In the genomic region with DNA sequence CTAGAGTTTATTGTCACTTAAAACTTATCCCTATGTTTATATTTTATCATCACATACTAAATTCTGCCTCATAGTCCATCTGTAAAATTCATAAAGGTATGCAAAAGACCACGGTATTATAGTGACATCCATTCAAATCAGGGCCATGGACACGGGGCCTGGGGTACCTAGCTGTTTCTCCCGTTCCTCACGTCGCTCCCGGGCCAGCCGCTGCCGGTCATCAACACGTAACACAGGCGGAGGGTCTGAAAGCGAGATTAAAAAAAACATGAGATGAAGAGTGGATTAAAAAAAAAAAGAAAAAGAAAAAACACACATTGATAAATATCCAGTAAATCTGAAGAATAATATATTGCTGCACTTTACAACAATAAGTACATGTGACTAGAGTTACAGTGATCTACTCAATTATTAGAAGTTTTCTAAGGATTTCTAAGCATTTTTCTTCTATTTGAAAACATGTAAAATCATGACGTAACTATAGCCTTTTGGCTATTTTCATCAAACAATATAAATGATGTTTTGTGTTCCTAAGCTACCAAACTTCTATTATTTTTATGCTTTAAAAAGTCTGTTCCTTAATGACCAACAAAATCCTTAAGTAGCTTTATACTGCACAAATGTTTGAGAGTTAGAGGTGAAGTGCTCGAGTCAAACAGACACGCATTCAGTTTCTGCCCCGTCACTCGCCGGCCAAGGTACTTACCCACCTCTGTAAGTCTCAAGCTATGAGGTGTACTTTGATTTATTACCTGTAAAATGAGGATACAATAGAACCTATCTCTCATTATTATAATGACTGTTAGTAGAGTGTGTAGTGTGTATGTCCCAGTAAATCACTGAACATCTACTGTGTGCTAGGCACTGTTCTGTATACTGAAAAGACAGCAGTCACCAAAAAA, we compare ENCODE assay signal across 26 cellular contexts.
DNase-seq lines count a peak whose midpoint lies in the region; ATAC-seq, FAIRE-seq and TF ChIP-seq lines count a peak whose summit lies in the region.
"Had no signal": no experiment of that assay in that cellular context is flagged by ENCODE, and none has a peak within 500 bp of the region (broad histone marks: within the 10 kb centered on the region; RNA-seq: fewer than 3 reads in every experiment).

No MANE protein-coding gene starts in this region.

- no peak for FAIRE-seq in A549 (lab: Jason Lieb, UNC)
- FAIRE-seq: A204.1, D721Med, GM12892, GM19239, H54, HTR-8/SVneo had no signal

- CTCF ChIA-PET in A549 (lab: Yijun Ruan, JAX), result no interaction called here

- no peak overlapping the region for H2AFZ ChIP-seq in MM.1S (ENCODE audit: low read length)

- H3K36me3 ChIP-seq in MM.1S (replicated peaks; ENCODE audit: insufficient read depth, low read length) (no peaks in the 10 kb centered on the region), Peyer's patch (no peaks in the 10 kb centered on the region), mucosa of descending colon (ENCODE audit: low read depth) (no peaks in the 10 kb centered on the region), gastrocnemius medialis (no peaks in the 10 kb centered on the region)
- H3K36me3 ChIP-seq: BLaER1 treated with 17β-estradiol and CSF1 and Interleukin-3, amounts not matched to agents 10 nM and 100 nM had no signal

- TF ChIP-seq EP300 in A549 (IDR thresholded peaks at IDR 0.05), result no peak

- no peaks in the 10 kb centered on the region for H3K9me2 ChIP-seq in MM.1S (replicated peaks; ENCODE audit: insufficient read depth, low read length)

- no peak overlapping the region for H3K9ac ChIP-seq in MM.1S (ENCODE audit: low read length)
- H3K9ac ChIP-seq: BLaER1 treated with 17β-estradiol and CSF1 and Interleukin-3, amounts not matched to agents 10 nM and 100 nM had no signal

- no peak overlapping the region for H3K4me3 ChIP-seq in A549
- no peak overlapping the region for H3K4me3 ChIP-seq in MM.1S (ENCODE audit: low read length)
- no peak overlapping the region for H3K4me3 ChIP-seq in Peyer's patch
- no peak overlapping the region for H3K4me3 ChIP-seq in mucosa of descending colon
- H3K4me3 ChIP-seq in gastrocnemius medialis, result no peak overlapping the region
- H3K4me3 ChIP-seq: BLaER1 treated with 17β-estradiol and CSF1 and Interleukin-3, amounts not matched to agents 10 nM and 100 nM had no signal

- intact Hi-C loops in mucosa of descending colon (cut with DNase I, micrococcal nuclease), result no loop called here
- intact Hi-C loops in gastrocnemius medialis (cut with DNase I; ENCODE audit: low total_unique reads), result no loop called here

- ATAC-seq in A549 (no peak), mucosa of descending colon (peak; percentile 80), HG03196 (IDR thresholded peaks at IDR 0.05; ENCODE audit: unreplicated experiment) (no peak), gastrocnemius medialis (no peak)
- ATAC-seq: Right ventricle myocardium inferior, T-cell had no signal

- POLR2A ChIA-PET in A549 (lab: Yijun Ruan, JAX), result no interaction called here

- H3K27me3 ChIP-seq in MM.1S (replicated peaks; ENCODE audit: insufficient read depth, low read length) (no peaks in the 10 kb centered on the region), Peyer's patch (no peaks in the 10 kb centered on the region), gastrocnemius medialis (no peaks in the 10 kb centered on the region)
- H3K27me3 ChIP-seq: BLaER1 treated with 17β-estradiol and CSF1 and Interleukin-3, amounts not matched to agents 10 nM and 100 nM had no signal

- H3K4me1 ChIP-seq in A549 (peaks cover 69% of the 10 kb centered on the region), MM.1S (ENCODE audit: low read length) (peaks cover 30% of the 10 kb centered on the region), Peyer's patch (no peaks in the 10 kb centered on the region), mucosa of descending colon (ENCODE audit: low read depth) (peaks cover 21% of the 10 kb centered on the region), gastrocnemius medialis (no peaks in the 10 kb centered on the region)

- H3F3A ChIP-seq in MM.1S (ENCODE audit: insufficient read depth, low read length), result peaks cover 8% of the 10 kb centered on the region

- in situ Hi-C loops in gastrocnemius medialis (cut with MboI; ENCODE audit: low sequenced_read_pairs in 4 of 4), result no loop called here

- no peak for DNase-seq in A549 (ENCODE audit: low read depth in 1 of 2, low spot score in 1 of 2)
- DNase-seq in MM.1S, result no peak
- peak in 2 of 3 donors; percentile 55 to 66 for DNase-seq in Peyer's patch
- peak; percentile 44 to 61 (median 60) for DNase-seq in mucosa of descending colon
- DNase-seq in H4 (ENCODE audit: low spot score), result no peak
- no peak for DNase-seq in DMS114 treated with DMSO at 0.1 percent for 48 hours (lab: John Stamatoyannopoulos, UW; ENCODE audit: unreplicated experiment)
- DNase-seq in gastrocnemius medialis, result no peak
- DNase-seq: AML-193; CD4-positive, alpha-beta T cell; DMS79; EL; GDM1; KBM-7; NCI-H2029; NCI-H2227 treated with DMSO at 0.1 percent for 48 hours; NCI-H774; T-cell had no signal

- TF ChIP-seq POLR2A in A549 (IDR thresholded peaks at IDR 0.05; ENCODE audit: low read length), result no peak
- no peak for TF ChIP-seq POLR2A in Peyer's patch (IDR thresholded peaks at IDR 0.05)
- TF ChIP-seq POLR2A in gastrocnemius medialis (IDR thresholded peaks at IDR 0.05), result no peak

- H3K4me2 ChIP-seq in A549 (peak overlapping the region; percentile 56; the same call in 2 of the 3 replicates), MM.1S (ENCODE audit: low read depth, low read length) (no peak overlapping the region)
- H3K4me2 ChIP-seq: BLaER1 treated with 17β-estradiol and CSF1 and Interleukin-3, amounts not matched to agents 10 nM and 100 nM had no signal

- whole genome bisulfite sequencing in A549 (ENCODE audit: missing lambda C conversion rate), result 94% methylated on average over 17 of the region's 17 CpGs

- H4K20me1 ChIP-seq in MM.1S (ENCODE audit: insufficient read depth, low read length), result no peaks in the 10 kb centered on the region
- H4K20me1 ChIP-seq: BLaER1 treated with 17β-estradiol and CSF1 and Interleukin-3, amounts not matched to agents 10 nM and 100 nM had no signal

- peak overlapping the region; percentile 97 for H3K27ac ChIP-seq in A549
- peak overlapping the region; percentile 62; the same call in 1 of the 2 replicates for H3K27ac ChIP-seq in MM.1S (ENCODE audit: low read length)
- H3K27ac ChIP-seq in Peyer's patch, result no peak overlapping the region
- H3K27ac ChIP-seq in gastrocnemius medialis, result no peak overlapping the region
- H3K27ac ChIP-seq: BLaER1 treated with 17β-estradiol and CSF1 and Interleukin-3, amounts not matched to agents 10 nM and 100 nM had no signal

- no peak for TF ChIP-seq CTCF in A549 (IDR thresholded peaks at IDR 0.05)
- TF ChIP-seq CTCF in MM.1S (IDR thresholded peaks at IDR 0.05; ENCODE audit: low read length), result no peak
- TF ChIP-seq CTCF in Peyer's patch (IDR thresholded peaks at IDR 0.05), result no peak
- no peak for TF ChIP-seq CTCF in mucosa of descending colon (IDR thresholded peaks at IDR 0.05)
- TF ChIP-seq CTCF in gastrocnemius medialis (IDR thresholded peaks at IDR 0.05 in 4 of 5, conservative IDR thresholded peaks at IDR 0.05 in 1 of 5), result no peak

- TF ChIP-seq RAD21 in A549 (conservative IDR thresholded peaks at IDR 0.05 in 1 of 2, IDR thresholded peaks at IDR 0.05 in 1 of 2), result no peak

- H3K9me3 ChIP-seq in A549 (no peaks in the 10 kb centered on the region), MM.1S (replicated peaks; ENCODE audit: insufficient read depth, low read length) (no peaks in the 10 kb centered on the region), Peyer's patch (no peaks in the 10 kb centered on the region), mucosa of descending colon (no peaks in the 10 kb centered on the region), gastrocnemius medialis (no peaks in the 10 kb centered on the region)
- H3K9me3 ChIP-seq: BLaER1 treated with 17β-estradiol and CSF1 and Interleukin-3, amounts not matched to agents 10 nM and 100 nM had no signal

- H3K79me2 ChIP-seq in MM.1S (ENCODE audit: low read length), result no peaks in the 10 kb centered on the region

TF ChIP-seq in A549, 52 proteins besides CTCF, POLR2A, EP300 and RAD21:
- TF ChIP-seq MAFK (IDR thresholded peaks at IDR 0.05; ENCODE audit: partially characterized antibody) (no peak), GATA3 (IDR thresholded peaks at IDR 0.05; ENCODE audit: borderline replicate concordance) (no peak), MAZ (IDR thresholded peaks at IDR 0.05; ENCODE audit: borderline replicate concordance, low read depth, low read length) (no peak)
- TF ChIP-seq, protein P1, sequence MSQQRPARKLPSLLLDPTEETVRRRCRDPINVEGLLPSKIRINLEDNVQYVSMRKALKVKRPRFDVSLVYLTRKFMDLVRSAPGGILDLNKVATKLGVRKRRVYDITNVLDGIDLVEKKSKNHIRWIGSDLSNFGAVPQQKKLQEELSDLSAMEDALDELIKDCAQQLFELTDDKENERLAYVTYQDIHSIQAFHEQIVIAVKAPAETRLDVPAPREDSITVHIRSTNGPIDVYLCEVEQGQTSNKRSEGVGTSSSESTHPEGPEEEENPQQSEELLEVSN (IDR thresholded peaks at IDR 0.05; ENCODE audit: borderline replicate concordance, low read depth), result no peak
TF ChIP-seq in A549: peak in this region for 0.

Comparison
In these comparisons a context has a peak if more than half of its experiments do, and no peak if none do; other contexts are left out.
1. DNase-seq: peak in Peyer's patch (2 of 3) and mucosa of descending colon (3 of 3); none in A549 (0 of 2), MM.1S (single experiment), H4 (single experiment), DMS114 treated with DMSO at 0.1 percent for 48 hours (single experiment) and gastrocnemius medialis (0 of 2).
2. H3K27ac ChIP-seq: peak in A549 (2 of 2) and MM.1S (single experiment); none in Peyer's patch (0 of 4) and gastrocnemius medialis (0 of 4).